Comparison of ENCODE assay signal across 1 cellular context in the genomic region with DNA sequence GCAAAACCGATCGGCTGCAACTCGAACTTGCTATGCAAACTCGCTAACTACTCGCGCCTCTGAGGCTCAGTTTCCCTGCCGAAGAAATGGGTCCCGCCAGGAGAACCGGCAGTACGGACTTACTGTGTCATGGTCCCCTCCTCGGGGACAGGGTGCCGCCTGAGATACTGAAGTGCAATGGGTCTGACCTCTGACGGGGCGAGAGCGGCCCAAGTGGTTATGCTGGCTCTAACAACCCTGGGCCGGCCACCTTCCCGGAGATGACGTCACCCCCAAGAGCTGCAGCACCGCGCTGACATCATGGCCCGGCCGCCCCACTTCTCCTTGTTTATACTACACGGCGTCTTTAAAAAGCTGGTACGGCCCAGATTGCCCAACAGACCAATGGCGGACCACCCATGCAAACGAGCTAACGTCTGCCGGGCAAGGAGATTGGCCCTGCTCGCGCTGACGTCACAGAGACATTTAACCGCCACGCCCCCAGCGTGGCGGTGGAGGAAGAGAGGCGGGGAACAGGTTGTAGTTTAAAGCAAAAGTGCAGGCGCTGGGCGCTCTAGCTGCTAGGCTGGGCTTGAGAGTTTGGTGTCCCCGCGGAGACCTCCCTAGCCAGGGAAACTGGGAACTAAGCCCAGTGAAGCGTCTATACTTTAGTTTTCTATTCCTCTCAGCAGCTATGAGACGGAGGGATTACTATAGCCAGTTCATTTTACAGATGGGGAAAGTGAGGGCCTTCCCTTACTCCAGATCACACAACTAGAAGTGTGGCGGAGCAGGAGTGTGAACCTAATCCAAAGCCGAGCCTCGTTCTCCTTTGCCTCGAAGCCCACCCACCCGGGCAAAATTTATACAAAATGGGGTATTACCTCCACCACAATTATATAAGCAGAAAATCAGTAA.
TF ChIP-seq lines count a peak whose summit lies in the region.

No MANE protein-coding gene starts in this region.

TF ChIP-seq in IMR-90, 13 proteins besides CTCF, POLR2A, EP300 and RAD21 (continued from another document):
- TF ChIP-seq, protein P1, sequence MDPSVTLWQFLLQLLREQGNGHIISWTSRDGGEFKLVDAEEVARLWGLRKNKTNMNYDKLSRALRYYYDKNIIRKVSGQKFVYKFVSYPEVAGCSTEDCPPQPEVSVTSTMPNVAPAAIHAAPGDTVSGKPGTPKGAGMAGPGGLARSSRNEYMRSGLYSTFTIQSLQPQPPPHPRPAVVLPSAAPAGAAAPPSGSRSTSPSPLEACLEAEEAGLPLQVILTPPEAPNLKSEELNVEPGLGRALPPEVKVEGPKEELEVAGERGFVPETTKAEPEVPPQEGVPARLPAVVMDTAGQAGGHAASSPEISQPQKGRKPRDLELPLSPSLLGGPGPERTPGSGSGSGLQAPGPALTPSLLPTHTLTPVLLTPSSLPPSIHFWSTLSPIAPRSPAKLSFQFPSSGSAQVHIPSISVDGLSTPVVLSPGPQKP (IDR thresholded peaks at IDR 0.05; ENCODE audit: borderline replicate concordance, low read depth, low read length) = no peak
- TF ChIP-seq SMC3 (IDR thresholded peaks at IDR 0.05; ENCODE audit: low read depth, low read length) = no peak
- TF ChIP-seq, protein P2, sequence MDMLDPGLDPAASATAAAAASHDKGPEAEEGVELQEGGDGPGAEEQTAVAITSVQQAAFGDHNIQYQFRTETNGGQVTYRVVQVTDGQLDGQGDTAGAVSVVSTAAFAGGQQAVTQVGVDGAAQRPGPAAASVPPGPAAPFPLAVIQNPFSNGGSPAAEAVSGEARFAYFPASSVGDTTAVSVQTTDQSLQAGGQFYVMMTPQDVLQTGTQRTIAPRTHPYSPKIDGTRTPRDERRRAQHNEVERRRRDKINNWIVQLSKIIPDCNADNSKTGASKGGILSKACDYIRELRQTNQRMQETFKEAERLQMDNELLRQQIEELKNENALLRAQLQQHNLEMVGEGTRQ (IDR thresholded peaks at IDR 0.05; ENCODE audit: low read depth, low read length) = no peak
- peak; percentile 40; the same call in 1 of the 2 replicates for TF ChIP-seq FOS (IDR thresholded peaks at IDR 0.05; ENCODE audit: low read depth, low read length)
- no peak; the same call in 1 of the 2 replicates for TF ChIP-seq NFE2L2 (IDR thresholded peaks at IDR 0.05; ENCODE audit: low read depth, low read length)
- peak; percentile 52; the same call in 1 of the 2 replicates for TF ChIP-seq RFX5 (IDR thresholded peaks at IDR 0.05; ENCODE audit: low read depth, low read length)
- TF ChIP-seq CEBPB (IDR thresholded peaks at IDR 0.05; ENCODE audit: low read depth, low read length) = peak; percentile 97
- TF ChIP-seq MXI1 (IDR thresholded peaks at IDR 0.05; ENCODE audit: borderline replicate concordance, low read depth, low read length) = peak; percentile 72
- TF ChIP-seq CHD1 (IDR thresholded peaks at IDR 0.05; ENCODE audit: low read depth, low read length) = peak; percentile 82; the same call in 1 of the 2 replicates
